In the genomic region with DNA sequence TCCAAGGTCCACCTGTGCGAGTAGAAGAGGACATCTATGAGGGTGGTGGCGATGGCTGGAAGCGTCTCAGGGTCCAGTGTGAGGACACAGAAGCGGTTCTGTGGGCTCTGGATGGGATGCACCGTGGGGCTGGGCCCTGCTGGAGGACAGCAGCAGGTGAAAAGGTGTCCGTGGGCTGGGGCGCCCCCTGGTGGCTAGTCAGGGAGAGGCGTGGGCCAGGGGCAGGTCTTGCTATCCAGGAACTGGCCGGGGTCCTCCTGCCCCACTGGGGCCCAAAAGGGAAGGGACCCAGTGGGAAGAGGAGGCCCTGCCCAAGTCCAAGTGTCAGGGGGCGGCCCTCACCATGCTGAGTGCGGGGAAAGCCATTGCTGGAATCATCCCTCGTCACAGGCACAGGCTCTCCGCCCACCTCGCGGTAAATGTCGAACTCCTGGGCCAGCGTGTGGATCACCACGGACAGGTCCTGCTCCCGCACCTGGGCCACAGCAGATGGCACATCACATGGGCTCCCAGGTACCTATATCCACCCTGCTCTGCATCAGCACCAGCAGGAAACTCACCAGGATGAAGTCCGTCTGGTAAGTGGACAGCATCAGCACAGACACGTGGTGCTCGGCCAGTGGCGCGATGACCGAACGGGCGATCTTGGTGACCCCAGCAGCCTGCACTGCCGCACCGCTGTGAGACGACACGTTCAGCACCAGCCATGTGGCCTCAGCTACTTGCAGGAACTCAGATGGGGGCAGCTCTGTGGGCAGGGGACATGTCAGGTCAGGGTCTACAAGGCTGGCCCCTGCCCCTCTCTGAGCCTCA, we compare ENCODE assay signal across 1 cellular context.
TF ChIP-seq lines count a peak whose summit lies in the region.

No MANE protein-coding gene starts in this region.

TF ChIP-seq in K562, 482 proteins besides CTCF, POLR2A, EP300 and RAD21 (continued from another document):
- TF ChIP-seq, protein P1, sequence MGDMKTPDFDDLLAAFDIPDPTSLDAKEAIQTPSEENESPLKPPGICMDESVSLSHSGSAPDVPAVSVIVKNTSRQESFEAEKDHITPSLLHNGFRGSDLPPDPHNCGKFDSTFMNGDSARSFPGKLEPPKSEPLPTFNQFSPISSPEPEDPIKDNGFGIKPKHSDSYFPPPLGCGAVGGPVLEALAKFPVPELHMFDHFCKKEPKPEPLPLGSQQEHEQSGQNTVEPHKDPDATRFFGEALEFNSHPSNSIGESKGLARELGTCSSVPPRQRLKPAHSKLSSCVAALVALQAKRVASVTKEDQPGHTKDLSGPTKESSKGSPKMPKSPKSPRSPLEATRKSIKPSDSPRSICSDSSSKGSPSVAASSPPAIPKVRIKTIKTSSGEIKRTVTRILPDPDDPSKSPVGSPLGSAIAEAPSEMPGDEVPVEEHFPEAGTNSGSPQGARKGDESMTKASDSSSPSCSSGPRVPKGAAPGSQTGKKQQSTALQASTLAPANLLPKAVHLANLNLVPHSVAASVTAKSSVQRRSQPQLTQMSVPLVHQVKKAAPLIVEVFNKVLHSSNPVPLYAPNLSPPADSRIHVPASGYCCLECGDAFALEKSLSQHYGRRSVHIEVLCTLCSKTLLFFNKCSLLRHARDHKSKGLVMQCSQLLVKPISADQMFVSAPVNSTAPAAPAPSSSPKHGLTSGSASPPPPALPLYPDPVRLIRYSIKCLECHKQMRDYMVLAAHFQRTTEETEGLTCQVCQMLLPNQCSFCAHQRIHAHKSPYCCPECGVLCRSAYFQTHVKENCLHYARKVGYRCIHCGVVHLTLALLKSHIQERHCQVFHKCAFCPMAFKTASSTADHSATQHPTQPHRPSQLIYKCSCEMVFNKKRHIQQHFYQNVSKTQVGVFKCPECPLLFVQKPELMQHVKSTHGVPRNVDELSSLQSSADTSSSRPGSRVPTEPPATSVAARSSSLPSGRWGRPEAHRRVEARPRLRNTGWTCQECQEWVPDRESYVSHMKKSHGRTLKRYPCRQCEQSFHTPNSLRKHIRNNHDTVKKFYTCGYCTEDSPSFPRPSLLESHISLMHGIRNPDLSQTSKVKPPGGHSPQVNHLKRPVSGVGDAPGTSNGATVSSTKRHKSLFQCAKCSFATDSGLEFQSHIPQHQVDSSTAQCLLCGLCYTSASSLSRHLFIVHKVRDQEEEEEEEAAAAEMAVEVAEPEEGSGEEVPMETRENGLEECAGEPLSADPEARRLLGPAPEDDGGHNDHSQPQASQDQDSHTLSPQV (IDR thresholded peaks at IDR 0.05), result peak; percentile 22; the same call in 1 of the 2 replicates
- TF ChIP-seq ZEB2 (IDR thresholded peaks at IDR 0.05) (no peak), JUNB (CRISPR knock-in tag; conservative IDR thresholded peaks at IDR 0.05) (no peak), GATA2 (CRISPR knock-in tag; IDR thresholded peaks at IDR 0.05) (no peak), CREB1 (IDR thresholded peaks at IDR 0.05) (no peak), CREB1 (CRISPR knock-in tag; IDR thresholded peaks at IDR 0.05) (no peak), FOXJ2 (tag; IDR thresholded peaks at IDR 0.05) (no peak), TBP (optimal IDR thresholded peaks at IDR 0.05; ENCODE audit: low read depth, low read length) (peak; percentile 5), NELFE (IDR thresholded peaks at IDR 0.05; ENCODE audit: insufficient read depth, insufficient read length) (no peak), CBX1 (IDR thresholded peaks at IDR 0.05; ENCODE audit: low read depth) (no peak), ZNF395 (CRISPR knock-in tag; IDR thresholded peaks at IDR 0.05) (no peak), NCOR1 (IDR thresholded peaks at IDR 0.05) (no peak), CHD4 (IDR thresholded peaks at IDR 0.05; ENCODE audit: insufficient read depth, insufficient replicate concordance, low read depth, low read length, poor library complexity, severe bottlenecking) (no peak)
